In genomic region chr20:63696628-63697356, GRCh38 we compare ENCODE assay signal across 9 cellular contexts. TPM values are rescaled to one million over a fixed set of nuclear protein-coding genes. Genes with fewer than 3 reads are reported as not detected.
DNase-seq lines count a peak whose midpoint lies in the region; ATAC-seq and TF ChIP-seq lines count a peak whose summit lies in the region.
"Had no signal": no experiment of that assay in that cellular context is flagged by ENCODE, and none has a peak within 500 bp of the region (broad histone marks: within the 10 kb centered on the region; RNA-seq: fewer than 3 reads in every experiment).

Gene TNFRSF6B, plus strand, starts transcription at chr20:63696652. Its CDS starts 116 bp downstream, at chr20:63696768.

- no peaks in the 10 kb centered on the region for H3K27me3 ChIP-seq in heart right ventricle

- H3K27ac ChIP-seq in heart right ventricle = peak within 1 kb of the TSS in 9 of 10 donors; percentile 68 to 93 (median 77)

- H3K4me3 ChIP-seq in heart right ventricle = peak within 1 kb of the TSS in 7 of 10 donors; percentile 2 to 42 (median 21)
- H3K4me3 ChIP-seq in retinal pigment epithelial cell (ENCODE audit: low read length) = peak within 1 kb of the TSS; percentile 37

- intact Hi-C loops in heart right ventricle (cut with DNase I) = no loop called here

- peaks cover 0 to 6% of the 10 kb centered on the region in 2 donors for H3K36me3 Mint-ChIP-seq in activated naive CD4-positive, alpha-beta T cell treated with anti-CD3 and anti-CD28 coated beads, Interleukin-2, amount 50 U/mL, for 72 hours

- peaks cover 22 to 64% (median 53%) of the 10 kb centered on the region in 9 donors for H3K4me1 ChIP-seq in heart right ventricle

- peak; percentile 3 for TF ChIP-seq POLR2A in GM19099 (IDR thresholded peaks at IDR 0.05; ENCODE audit: extremely low read depth, insufficient read length, low read depth)

- ATAC-seq in activated naive CD4-positive, alpha-beta T cell treated with anti-CD3 and anti-CD28 coated beads, Interleukin-2, amount 50 U/mL, for 72 hours = peak; percentile 3 to 15
- ATAC-seq in heart right ventricle = peak in 6 of 8 donors; percentile 0 to 15 (median 2)
- ATAC-seq in HG03025 (IDR thresholded peaks at IDR 0.05; ENCODE audit: low FRiP score, unreplicated experiment) = no peak

- H3K36me3 ChIP-seq in heart right ventricle = peaks cover 0 to 64% (median 5%) of the 10 kb centered on the region in 9 donors

- H3K27ac Mint-ChIP-seq in activated naive CD4-positive, alpha-beta T cell treated with anti-CD3 and anti-CD28 coated beads, Interleukin-2, amount 50 U/mL, for 72 hours = peak within 1 kb of the TSS in 1 of 2 donors; percentile 42

- WGBS in heart right ventricle, 2 donors = 25 to 35% methylated on average over 52 of the region's 52 CpGs

- DNase-seq in activated naive CD4-positive, alpha-beta T cell treated with anti-CD3 and anti-CD28 coated beads, Interleukin-2, amount 50 U/mL, for 72 hours (ENCODE audit: low spot score in 2 of 2) = no peak
- DNase-seq in heart right ventricle (peak; percentile 5 to 26), retinal pigment epithelial cell (ENCODE audit: low read depth) (no peak), NCI-H2029 treated with DMSO at 0.1 percent for 48 hours (lab: John Stamatoyannopoulos, UW) (no peak), DMS79 (lab: John Stamatoyannopoulos, UW) (no peak), NAMALWA (ENCODE audit: low spot score) (no peak)
- DNase-seq: hippocampal formation had no signal

- H3K9me3 ChIP-seq in heart right ventricle = no peaks in the 10 kb centered on the region

- no peaks in the 10 kb centered on the region for H3K9me3 Mint-ChIP-seq in activated naive CD4-positive, alpha-beta T cell treated with anti-CD3 and anti-CD28 coated beads, Interleukin-2, amount 50 U/mL, for 72 hours

- TF ChIP-seq CTCF in heart right ventricle (IDR thresholded peaks at IDR 0.05) (no peak), retinal pigment epithelial cell (conservative IDR thresholded peaks at IDR 0.05; ENCODE audit: low read depth, low read length) (no peak)

RNA-seq across cellular contexts. Expression of gene TNFRSF6B, which starts in this region (rescaled TPM):
- not detected for total RNA-seq in activated naive CD4-positive, alpha-beta T cell treated with anti-CD3 and anti-CD28 coated beads, Interleukin-2, amount 50 U/mL, for 72 hours
- total RNA-seq in heart right ventricle = 1 to 10 TPM in 4 of 10 donors, under 1 TPM in 6; 0.26 to 5.1 (median 0.57) TPM
- 10 to 100 TPM; 11.7 to 12.5 TPM for polyA plus RNA-seq in heart right ventricle

Comparison
In these comparisons a context has a peak if more than half of its experiments do, and no peak if none do; other contexts are left out.
1. Peak in ATAC-seq in activated naive CD4-positive, alpha-beta T cell treated with anti-CD3 and anti-CD28 coated beads, Interleukin-2, amount 50 U/mL, for 72 hours; RNA of the gene not detected or under 1 TPM.
2. DNase-seq: peak in heart right ventricle (2 of 2); none in activated naive CD4-positive, alpha-beta T cell treated with anti-CD3 and anti-CD28 coated beads, Interleukin-2, amount 50 U/mL, for 72 hours (0 of 2), retinal pigment epithelial cell (single experiment), NCI-H2029 treated with DMSO at 0.1 percent for 48 hours (single experiment), DMS79 (single experiment) and NAMALWA (single experiment).